ENCODE assay signal across 8 cellular contexts in genomic region chr20:45138451-45139300, GRCh38. TPM values are rescaled to one million over a fixed set of nuclear protein-coding genes. Genes with fewer than 3 reads are reported as not detected.
A peak's percentile ranks its signal among the peaks of the same experiment; 100 is the strongest.
DNase-seq lines count a peak whose midpoint lies in the region; ATAC-seq and TF ChIP-seq lines count a peak whose summit lies in the region.

No MANE protein-coding gene starts in this region.

- no peak overlapping the region for H3K27ac ChIP-seq in C4-2B

- peak; percentile 89 for ATAC-seq in left colon
- no peak for ATAC-seq in GM21737 (IDR thresholded peaks at IDR 0.05; ENCODE audit: unreplicated experiment)

- peak; percentile 96 for TF ChIP-seq CTCF in C4-2B (conservative IDR thresholded peaks at IDR 0.05)
- TF ChIP-seq CTCF in HFF-Myc (IDR thresholded peaks at IDR 0.05; ENCODE audit: low read depth, low read length, missing control alignments), result peak; percentile 83
- peak; percentile 53 for TF ChIP-seq CTCF in astrocyte of the cerebellum (IDR thresholded peaks at IDR 0.05; ENCODE audit: low read depth, low read length, missing control alignments)

- H3K4me3 ChIP-seq in HFF-Myc (replicated peaks; ENCODE audit: low read depth, low read length) (no peak overlapping the region), astrocyte of the cerebellum (ENCODE audit: low read depth, low read length) (no peak overlapping the region)

- in situ Hi-C loops in astrocyte of the cerebellum (cut with HindIII; ENCODE audit: low sequenced_read_pairs), result no loop called here

- DNase-seq in HFF-Myc (ENCODE audit: extremely low read depth, low read depth) (no peak), T follicular helper cell (ENCODE audit: low read depth) (peak; percentile 9), astrocyte of the cerebellum (ENCODE audit: low read depth) (no peak), left colon (peak; percentile 81 to 84), inferior parietal cortex (ENCODE audit: extremely low spot score) (no peak)
- DNase-seq in stimulated activated CD8-positive, alpha-beta memory T cell treated with anti-CD3 and anti-CD28 coated beads, Interleukin-2, amount 100 ng/mL, for 48 hours (ENCODE audit: low read depth in 2 of 2), result peak; percentile 66 to 82

- intact Hi-C loops in left colon (cut with DNase I, micrococcal nuclease), result no loop called here

RNA-seq across cellular contexts. Expression of gene WFDC12, which starts 14.4 kb away (rescaled TPM):
- total RNA-seq in left colon, result under 1 TPM in 1 of 2 donors, not detected in 1; 0.92 TPM

RNA-seq across cellular contexts. Expression of gene WFDC5, which starts 23.7 kb away (rescaled TPM):
- not detected for total RNA-seq in left colon

RNA-seq across cellular contexts. Expression of gene PI3, which starts 36.0 kb away (rescaled TPM):
- total RNA-seq in left colon, result 100 to 1,000 TPM; 108 to 979 TPM

RNA-seq across cellular contexts. Expression of gene KCNS1, which starts 37.7 kb away (rescaled TPM):
- under 1 TPM in 1 of 2 donors, not detected in 1; 0.27 TPM for total RNA-seq in left colon

Comparison
In these comparisons a context has a peak if more than half of its experiments do, and no peak if none do; other contexts are left out.
1. DNase-seq: peak in T follicular helper cell (single experiment), left colon (2 of 2) and stimulated activated CD8-positive, alpha-beta memory T cell treated with anti-CD3 and anti-CD28 coated beads, Interleukin-2, amount 100 ng/mL, for 48 hours (2 of 2); none in HFF-Myc (single experiment), astrocyte of the cerebellum (single experiment) and inferior parietal cortex (single experiment).
2. Peak in every context shown above with its lines, with median percentiles within 50 percentile points of each other: CTCF ChIP-seq.